Comparison of ENCODE assay signal across 8 cellular contexts in genomic region chr12:49043856-49044258, GRCh38. TPM values are rescaled to one million over a fixed set of nuclear protein-coding genes. Genes with fewer than 3 reads are reported as not detected.
DNase-seq lines count a peak whose midpoint lies in the region; ATAC-seq lines count a peak whose summit lies in the region.

No MANE protein-coding gene starts in this region.

- POLR2A ChIA-PET in naive thymus-derived CD8-positive, alpha-beta T cell (lab: Charles Lee) = interaction anchor here (1.4 kb wide), 1 partner anchor 14 kb away, joined by 6 read pairs; no protein-coding TSS in a partner anchor

- H3K4me1 Mint-ChIP-seq in naive thymus-derived CD8-positive, alpha-beta T cell = peaks cover 3 to 13% (median 7%) of the 10 kb centered on the region in 4 donors

- DNase-seq in NCI-H2107 treated with DMSO at 0.1 percent for 48 hours (lab: John Stamatoyannopoulos, UW; ENCODE audit: unreplicated experiment) (peak; percentile 5), NCI-H2107 (lab: John Stamatoyannopoulos, UW) (no peak), NOMO-1 (lab: John Stamatoyannopoulos, UW; ENCODE audit: unreplicated experiment in 2 of 2) (peak; percentile 40 to 51), epidermal melanocyte (ENCODE audit: insufficient read length, low spot score) (peak; percentile 74)
- DNase-seq in activated CD8-positive, alpha-beta memory T cell treated with anti-CD3 and anti-CD28 coated beads for 4 hours (ENCODE audit: low read depth in 2 of 2) = peak; percentile 50 to 54
- DNase-seq in naive thymus-derived CD8-positive, alpha-beta T cell = peak; percentile 65 to 90 (median 74)
- DNase-seq in stimulated activated naive CD8-positive, alpha-beta T cell treated with anti-CD3 and anti-CD28 coated beads, Interleukin-15, Interleukin-2, amounts not matched to agents 100 U/mL and 50 U/mL, for 24 hours = peak; percentile 87

- H3K27me3 Mint-ChIP-seq in naive thymus-derived CD8-positive, alpha-beta T cell = no peaks in the 10 kb centered on the region

- no peaks in the 10 kb centered on the region for H3K9me3 Mint-ChIP-seq in naive thymus-derived CD8-positive, alpha-beta T cell

- ATAC-seq in naive thymus-derived CD8-positive, alpha-beta T cell = peak; percentile 91 to 95
- ATAC-seq in stimulated activated naive CD8-positive, alpha-beta T cell treated with anti-CD3 and anti-CD28 coated beads, Interleukin-15, Interleukin-2, amounts not matched to agents 100 U/mL and 50 U/mL, for 24 hours = peak; percentile 64
- no peak for ATAC-seq in HG02642 (IDR thresholded peaks at IDR 0.05; ENCODE audit: poor library complexity, unreplicated experiment)

- H3K36me3 Mint-ChIP-seq in naive thymus-derived CD8-positive, alpha-beta T cell = peaks cover 0 to 97% (median 14%) of the 10 kb centered on the region in 3 donors

- H3K27ac Mint-ChIP-seq in naive thymus-derived CD8-positive, alpha-beta T cell = peak overlapping the region in 7 of 10 donors; percentile 24 to 92 (median 86)

- H3K4me3 Mint-ChIP-seq in naive thymus-derived CD8-positive, alpha-beta T cell = no peak overlapping the region

RNA-seq across cellular contexts. Expression of gene KMT2D, which starts 16.7 kb away (rescaled TPM):
- 100 to 1,000 TPM; 130 to 134 TPM for total RNA-seq in naive thymus-derived CD8-positive, alpha-beta T cell
- 10 to 100 TPM in 2 of 3 donors, 1 to 10 TPM in 1; 1.5 to 28.5 (median 10.5) TPM for polyA plus RNA-seq in naive thymus-derived CD8-positive, alpha-beta T cell

RNA-seq across cellular contexts. Expression of gene PRKAG1, which starts 25.3 kb away (rescaled TPM):
- 10 to 100 TPM; 47.5 to 49.5 TPM for total RNA-seq in naive thymus-derived CD8-positive, alpha-beta T cell
- polyA plus RNA-seq in naive thymus-derived CD8-positive, alpha-beta T cell = 10 to 100 TPM; 29.2 to 39.5 (median 33.0) TPM

RNA-seq across cellular contexts. Expression of gene RHEBL1, which starts 25.9 kb away (rescaled TPM):
- total RNA-seq in naive thymus-derived CD8-positive, alpha-beta T cell = 1 to 10 TPM; 3.6 to 4.3 TPM
- polyA plus RNA-seq in naive thymus-derived CD8-positive, alpha-beta T cell = 1 to 10 TPM; 3.0 to 3.6 (median 3.4) TPM

RNA-seq across cellular contexts. Expression of gene DDN, which starts 44.7 kb away (rescaled TPM):
- total RNA-seq in naive thymus-derived CD8-positive, alpha-beta T cell = under 1 TPM; 0.14 to 0.18 TPM
- polyA plus RNA-seq in naive thymus-derived CD8-positive, alpha-beta T cell = not detected

RNA-seq across cellular contexts. Expression of gene DHH, which starts 50.7 kb away (rescaled TPM):
- total RNA-seq in naive thymus-derived CD8-positive, alpha-beta T cell = under 1 TPM; 0.27 to 0.47 TPM
- polyA plus RNA-seq in naive thymus-derived CD8-positive, alpha-beta T cell = not detected
